In genomic region chr10:97224483-97225435, GRCh38 we compare ENCODE assay signal across 16 cellular contexts. TPM values are rescaled to one million over a fixed set of nuclear protein-coding genes. Genes with fewer than 3 reads are reported as not detected.
DNase-seq lines count a peak whose midpoint lies in the region; FAIRE-seq and TF ChIP-seq lines count a peak whose summit lies in the region.
"Had no signal": no experiment of that assay in that cellular context is flagged by ENCODE, and none has a peak within 500 bp of the region (broad histone marks: within the 10 kb centered on the region; RNA-seq: fewer than 3 reads in every experiment).

No MANE protein-coding gene starts in this region.

- H3K36me3 Mint-ChIP-seq in HFFc6 (ENCODE audit: low read depth) = peaks cover 13% of the 10 kb centered on the region; the same call in 1 of the 2 replicates
- H3K36me3 Mint-ChIP-seq in T-helper 1 cell treated with Interleukin-12 subunit alpha and Interleukin-12 subunit beta and Interleukin-4 antibody, amounts not matched to agents 30 μg/mL and 1 μg/mL, for 36 hours (ENCODE audit: low read depth) = peaks cover 42% of the 10 kb centered on the region

- peak overlapping the region; percentile 11; the same call in 1 of the 2 replicates for H3K27ac Mint-ChIP-seq in HFFc6
- peak overlapping the region; percentile 32 for H3K27ac Mint-ChIP-seq in T-helper 1 cell treated with Interleukin-12 subunit alpha and Interleukin-12 subunit beta and Interleukin-4 antibody, amounts not matched to agents 30 μg/mL and 1 μg/mL, for 36 hours
- H3K27ac Mint-ChIP-seq: activated CD4-positive, alpha-beta T cell treated with anti-CD3 and anti-CD28 coated beads, Interleukin-2, amount 10 ng/mL, durations not matched to agents 7 days and 5 days had no signal

- H3K4me1 Mint-ChIP-seq in HFFc6 (ENCODE audit: low read depth) = peaks cover 21% of the 10 kb centered on the region
- peaks cover 15% of the 10 kb centered on the region for H3K4me1 Mint-ChIP-seq in T-helper 1 cell treated with Interleukin-12 subunit alpha and Interleukin-12 subunit beta and Interleukin-4 antibody, amounts not matched to agents 30 μg/mL and 1 μg/mL, for 36 hours (ENCODE audit: low read depth)

- H3K9me3 Mint-ChIP-seq in HFFc6 = no peaks in the 10 kb centered on the region
- no peaks in the 10 kb centered on the region for H3K9me3 Mint-ChIP-seq in T-helper 1 cell treated with Interleukin-12 subunit alpha and Interleukin-12 subunit beta and Interleukin-4 antibody, amounts not matched to agents 30 μg/mL and 1 μg/mL, for 36 hours
- H3K9me3 Mint-ChIP-seq: activated CD4-positive, alpha-beta T cell treated with anti-CD3 and anti-CD28 coated beads, Interleukin-2, amount 10 ng/mL, durations not matched to agents 7 days and 5 days; naive thymus-derived CD4-positive, alpha-beta T cell had no signal

- no peak overlapping the region for H3K4me3 Mint-ChIP-seq in HFFc6
- no peak overlapping the region for H3K4me3 Mint-ChIP-seq in T-helper 1 cell treated with Interleukin-12 subunit alpha and Interleukin-12 subunit beta and Interleukin-4 antibody, amounts not matched to agents 30 μg/mL and 1 μg/mL, for 36 hours
- H3K4me3 Mint-ChIP-seq: activated CD4-positive, alpha-beta T cell treated with anti-CD3 and anti-CD28 coated beads, Interleukin-2, amount 10 ng/mL, durations not matched to agents 7 days and 5 days; naive thymus-derived CD4-positive, alpha-beta T cell had no signal

- no peak for TF ChIP-seq POLR2A in H54 (IDR thresholded peaks at IDR 0.05; ENCODE audit: low read depth, low read length)

- no peak for TF ChIP-seq CTCF in HFFc6 (IDR thresholded peaks at IDR 0.05)

- no peaks in the 10 kb centered on the region; the same call in 1 of the 2 replicates for H3K27me3 Mint-ChIP-seq in HFFc6 (ENCODE audit: insufficient read depth)
- no peaks in the 10 kb centered on the region for H3K27me3 Mint-ChIP-seq in T-helper 1 cell treated with Interleukin-12 subunit alpha and Interleukin-12 subunit beta and Interleukin-4 antibody, amounts not matched to agents 30 μg/mL and 1 μg/mL, for 36 hours (ENCODE audit: low read depth)
- H3K27me3 Mint-ChIP-seq: activated CD4-positive, alpha-beta T cell treated with anti-CD3 and anti-CD28 coated beads, Interleukin-2, amount 10 ng/mL, durations not matched to agents 7 days and 5 days; naive thymus-derived CD4-positive, alpha-beta T cell had no signal

- DNase-seq in CD1c-positive myeloid dendritic cell (ENCODE audit: extremely low spot score) (peak; percentile 24), HFFc6 (no peak), iris pigment epithelial cell (ENCODE audit: low read depth) (peak; percentile 18), H54 (ENCODE audit: insufficient read length, low spot score) (no peak), NCI-H2171 (lab: John Stamatoyannopoulos, UW) (no peak), middle frontal gyrus (ENCODE audit: extremely low spot score, low spot score) (no peak)
- DNase-seq: activated CD4-positive, alpha-beta T cell treated with anti-CD3 and anti-CD28 coated beads, Interleukin-2, amount 10 ng/mL, durations not matched to agents 7 days and 5 days; amygdala; mammary epithelial cell; naive thymus-derived CD4-positive, alpha-beta T cell; NCI-H1436 treated with DMSO at 0.1 percent for 48 hours; NCI-H446 treated with DMSO at 0.1 percent for 48 hours; SJCRH30 had no signal

- FAIRE-seq in H54 (lab: Jason Lieb, UNC) = no peak
- FAIRE-seq: K562, keratinocyte had no signal

RNA-seq across cellular contexts. Expression of gene SLIT1, which starts 39.0 kb away (rescaled TPM):
- under 1 TPM in 1 of 6 experiments, not detected in 5; 0.05 TPM for total RNA-seq in HFFc6 (2021; fragmentation: NEBNext Ultra II Directional; extraction: Animal tissue kit (Norgen Biotek cat#: 25700))
- total RNA-seq: mammary epithelial cell had no signal

Comparison
In these comparisons a context has a peak if more than half of its experiments do, and no peak if none do; other contexts are left out.
1. DNase-seq: peak in CD1c-positive myeloid dendritic cell (single experiment) and iris pigment epithelial cell (single experiment); none in HFFc6 (single experiment), H54 (single experiment), NCI-H2171 (single experiment) and middle frontal gyrus (single experiment).